Comparison of ENCODE assay signal across 16 cellular contexts in the genomic region with DNA sequence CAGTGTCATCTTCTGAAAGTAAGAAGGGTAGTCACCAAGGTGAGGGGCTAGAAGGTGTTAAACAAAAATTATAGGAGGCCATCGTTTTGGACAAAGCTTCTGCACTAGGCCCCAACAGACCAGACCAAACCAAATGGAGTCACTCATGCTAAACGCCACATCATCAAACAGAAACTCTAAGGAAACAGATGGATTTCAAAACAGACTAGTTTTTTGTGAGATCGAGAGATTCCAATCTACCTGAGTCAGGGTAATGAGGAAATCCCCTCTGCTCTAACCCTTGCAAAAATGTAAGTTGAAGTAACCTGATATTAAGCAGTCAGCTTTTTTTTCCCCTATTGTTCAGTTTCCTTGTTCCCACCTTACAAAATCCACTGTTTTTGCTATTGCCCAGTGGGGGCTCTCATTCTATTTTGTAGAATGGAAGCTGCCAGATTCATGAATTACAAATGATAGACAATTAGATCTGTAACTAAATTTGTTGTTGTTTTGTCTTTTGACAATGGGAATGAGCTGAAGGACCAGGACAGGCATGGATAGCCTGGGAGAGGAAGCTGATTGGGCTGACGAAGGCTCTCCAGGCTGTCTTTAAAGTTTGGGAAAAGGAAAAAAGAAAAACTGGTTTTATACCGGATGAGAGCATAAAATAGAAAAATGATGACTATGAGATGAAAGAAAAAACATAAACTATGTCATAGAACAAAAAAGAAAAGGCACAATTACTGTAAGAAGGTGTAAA.
DNase-seq lines count a peak whose midpoint lies in the region; ATAC-seq, FAIRE-seq and TF ChIP-seq lines count a peak whose summit lies in the region.
"Had no signal": no experiment of that assay in that cellular context is flagged by ENCODE, and none has a peak within 500 bp of the region (broad histone marks: within the 10 kb centered on the region; RNA-seq: fewer than 3 reads in every experiment).

No MANE protein-coding gene starts in this region.

- dilution Hi-C loops in IMR-90 (cut with HindIII; ENCODE audit: low sequenced_read_pairs, unreplicated experiment) = no loop called here
- dilution Hi-C loops in keratinocyte (cut with MboI; ENCODE audit: extremely low pct_ligation_motif_present, low sequenced_read_pairs) = loop anchor here (25.0 kb wide), 1 partner anchor 108 kb away; no protein-coding TSS in a partner anchor

- H2AK9ac ChIP-seq in IMR-90 (replicated peaks; ENCODE audit: low read depth, low read length, poor library complexity) = no peak overlapping the region

- no peak overlapping the region for H3K56ac ChIP-seq in IMR-90 (ENCODE audit: extremely low read depth, insufficient read depth, low read length)

- CTCF ChIA-PET in IMR-90 (lab: Yijun Ruan, JAX) = no interaction called here

- H2BK5ac ChIP-seq in IMR-90 (ENCODE audit: low read depth, low read length, poor library complexity, severe bottlenecking) = peak overlapping the region; percentile 56

- H3K27ac Mint-ChIP-seq in natural killer cell treated with Interleukin-12 subunit alpha and Interleukin-12 subunit beta and Interleukin-15 and Interleukin-18, amount 100 ng/mL, for 72 hours = no peak overlapping the region
- H3K27ac Mint-ChIP-seq: activated naive CD4-positive, alpha-beta T cell treated with anti-CD3 and anti-CD28 coated beads, Interleukin-2, amount 50 U/mL, for 24 hours had no signal

- H4K20me1 ChIP-seq in IMR-90 (ENCODE audit: insufficient read depth, low read length) (no peaks in the 10 kb centered on the region), keratinocyte (ENCODE audit: control insufficient read depth, extremely low read depth, insufficient read depth, low read length) (no peaks in the 10 kb centered on the region)

- H3K27ac ChIP-seq in IMR-90 (ENCODE audit: insufficient read depth, low read length) (no peak overlapping the region), brain microvascular endothelial cell (peak overlapping the region; percentile 76), keratinocyte (ENCODE audit: control insufficient read depth, insufficient read depth, low read length) (peak overlapping the region; percentile 36)
- H3K27ac ChIP-seq: ovary, SK-N-MC had no signal

- no TSS peak for BruUV-seq in IMR-90 (replicated peaks; lab: Mats Ljungman, UMichigan)

- peak overlapping the region; percentile 55; the same call in 1 of the 2 replicates for H2BK20ac ChIP-seq in IMR-90 (ENCODE audit: low read depth, low read length)

- peak overlapping the region; percentile 51; the same call in 1 of the 2 replicates for H4K5ac ChIP-seq in IMR-90 (ENCODE audit: low read depth, low read length)

- no peak overlapping the region for H4K91ac ChIP-seq in IMR-90 (ENCODE audit: insufficient read depth, low read depth, low read length)

- H3K4me2 ChIP-seq in IMR-90 (ENCODE audit: low read depth, low read length) (no peak overlapping the region; the same call in 1 of the 2 replicates), keratinocyte (ENCODE audit: control insufficient read depth, extremely low read depth, insufficient read depth, low read depth, low read length) (no peak overlapping the region)

- H3K4ac ChIP-seq in IMR-90 (ENCODE audit: low read depth, low read length) = peak overlapping the region; percentile 18; the same call in 1 of the 2 replicates

- no peak overlapping the region for H3K4me3 Mint-ChIP-seq in natural killer cell treated with Interleukin-12 subunit alpha and Interleukin-12 subunit beta and Interleukin-15 and Interleukin-18, amount 100 ng/mL, for 72 hours
- H3K4me3 Mint-ChIP-seq: activated naive CD4-positive, alpha-beta T cell treated with anti-CD3 and anti-CD28 coated beads, Interleukin-2, amount 50 U/mL, for 24 hours had no signal

- H3K4me1 ChIP-seq in IMR-90 (ENCODE audit: control insufficient read depth, insufficient read depth, low read length) = peaks cover 4% of the 10 kb centered on the region; the same call in 1 of the 2 replicates
- H3K4me1 ChIP-seq in keratinocyte (ENCODE audit: control insufficient read depth, extremely low read depth, insufficient read depth, low read length) = peaks cover 12% of the 10 kb centered on the region

- H3K9me1 ChIP-seq in IMR-90 (ENCODE audit: insufficient read depth, low read length) = no peaks in the 10 kb centered on the region
- H3K9me1 ChIP-seq in keratinocyte (ENCODE audit: control insufficient read depth, extremely low read depth, insufficient read depth, low read length) = no peaks in the 10 kb centered on the region

- TF ChIP-seq RAD21 in IMR-90 (IDR thresholded peaks at IDR 0.05; ENCODE audit: low read length) = no peak

- TF ChIP-seq POLR2A in IMR-90 (IDR thresholded peaks at IDR 0.05; ENCODE audit: low read depth, low read length) (no peak), erythroblast (IDR thresholded peaks at IDR 0.05; ENCODE audit: low read length) (no peak)

- peak; percentile 77 for DNase-seq in AG10803 (ENCODE audit: low read depth)
- DNase-seq in IMR-90 = peak; percentile 97
- peak; percentile 77 for DNase-seq in brain microvascular endothelial cell
- DNase-seq in keratinocyte (ENCODE audit: low read depth, low spot score) = no peak
- no peak for DNase-seq in natural killer cell treated with Interleukin-12 subunit alpha and Interleukin-12 subunit beta and Interleukin-15 and Interleukin-18, amount 100 ng/mL, for 72 hours (ENCODE audit: low spot score)
- no peak for DNase-seq in activated CD8-positive, alpha-beta memory T cell treated with anti-CD3 and anti-CD28 coated beads for 24 hours
- DNase-seq in SHP77 treated with DMSO at 0.1 percent for 48 hours (lab: John Stamatoyannopoulos, UW) = no peak
- no peak for DNase-seq in erythroblast (lab: John Stamatoyannopoulos, UW)
- DNase-seq: activated CD4-positive, alpha-beta T cell treated with anti-CD3 and anti-CD28 coated beads for 48 hours; C1 segment of cervical spinal cord; effector CD4-positive, alpha-beta T cell; NCI-H510A; ovary; stimulated activated CD4-positive, alpha-beta T cell treated with anti-CD3 and anti-CD28 coated beads, Interleukin-4, amount 100 ng/mL, for 24 hours had no signal

- no peaks in the 10 kb centered on the region for H3K36me3 Mint-ChIP-seq in natural killer cell treated with Interleukin-12 subunit alpha and Interleukin-12 subunit beta and Interleukin-15 and Interleukin-18, amount 100 ng/mL, for 72 hours
- H3K36me3 Mint-ChIP-seq: activated naive CD4-positive, alpha-beta T cell treated with anti-CD3 and anti-CD28 coated beads, Interleukin-2, amount 50 U/mL, for 24 hours had no signal

- no peak overlapping the region for H2AFZ ChIP-seq in IMR-90 (replicated peaks; ENCODE audit: low read length, poor library complexity)
- peak overlapping the region; percentile 1 for H2AFZ ChIP-seq in keratinocyte (ENCODE audit: control insufficient read depth, low read length)

- H4K8ac ChIP-seq in IMR-90 (ENCODE audit: low read depth in 2 of 2, low read length in 2 of 2) = peak overlapping the region; percentile 6 to 61; a peak in 2 of 4 replicates

- TF ChIP-seq CTCF in AG10803 (conservative IDR thresholded peaks at IDR 0.05; ENCODE audit: low read length) (no peak), IMR-90 (conservative IDR thresholded peaks at IDR 0.05; ENCODE audit: low read depth, low read length) (no peak), brain microvascular endothelial cell (IDR thresholded peaks at IDR 0.05; ENCODE audit: low read depth, low read length, missing control alignments) (no peak), keratinocyte (optimal IDR thresholded peaks at IDR 0.05 in 1 of 3, IDR thresholded peaks at IDR 0.05 in 1 of 3, conservative IDR thresholded peaks at IDR 0.05 in 1 of 3; ENCODE audit: extremely low read depth in 1 of 3, insufficient read depth in 2 of 3, low read length in 3 of 3) (no peak)

- H3K14ac ChIP-seq in IMR-90 (replicated peaks; ENCODE audit: low read depth, low read length) = peak overlapping the region; percentile 27; the same call in 1 of the 2 replicates

- no peaks in the 10 kb centered on the region for H3K79me1 ChIP-seq in IMR-90 (ENCODE audit: low read depth in 1 of 2, low read length in 2 of 2)

- POLR2A ChIA-PET in IMR-90 (lab: Charles Lee; ENCODE audit: unreplicated experiment) = no interaction called here

- no peaks in the 10 kb centered on the region for H3K4me1 Mint-ChIP-seq in natural killer cell treated with Interleukin-12 subunit alpha and Interleukin-12 subunit beta and Interleukin-15 and Interleukin-18, amount 100 ng/mL, for 72 hours (ENCODE audit: low read depth in 2 of 2)
- H3K4me1 Mint-ChIP-seq: activated naive CD4-positive, alpha-beta T cell treated with anti-CD3 and anti-CD28 coated beads, Interleukin-2, amount 50 U/mL, for 24 hours had no signal

- intact Hi-C loops in IMR-90 (cut with micrococcal nuclease) = no loop called here

- in situ Hi-C loops in IMR-90 (cut with MboI; ENCODE audit: low sequenced_read_pairs) = no loop called here
- in situ Hi-C loops in brain microvascular endothelial cell (cut with HindIII; ENCODE audit: low pct_ligation_motif_present, low sequenced_read_pairs) = no loop called here

- peak; percentile 86 for FAIRE-seq in keratinocyte (lab: Jason Lieb, UNC)

- H3K27me3 Mint-ChIP-seq in natural killer cell treated with Interleukin-12 subunit alpha and Interleukin-12 subunit beta and Interleukin-15 and Interleukin-18, amount 100 ng/mL, for 72 hours = no peaks in the 10 kb centered on the region

- H3K9ac ChIP-seq in IMR-90 (ENCODE audit: low read depth, low read length) = no peak overlapping the region
- H3K9ac ChIP-seq in keratinocyte (ENCODE audit: control insufficient read depth, extremely low read depth, insufficient read depth, low read length) = no peak overlapping the region

- H3K9me3 ChIP-seq in IMR-90 (ENCODE audit: control insufficient read depth, insufficient read depth, low read length) = no peaks in the 10 kb centered on the region
- H3K9me3 ChIP-seq in keratinocyte (ENCODE audit: control insufficient read depth, low read depth, low read length) = no peaks in the 10 kb centered on the region
- H3K9me3 ChIP-seq: ovary had no signal

- peak; percentile 51 for ATAC-seq in IMR-90 (ENCODE audit: low read depth)
- ATAC-seq in natural killer cell treated with Interleukin-12 subunit alpha and Interleukin-12 subunit beta and Interleukin-15 and Interleukin-18, amount 100 ng/mL, for 72 hours = no peak

- no peaks in the 10 kb centered on the region for H3K79me2 ChIP-seq in keratinocyte (ENCODE audit: control insufficient read depth, insufficient read depth, low read length)

- H2BK15ac ChIP-seq in IMR-90 (ENCODE audit: low read depth, low read length) = peak overlapping the region; percentile 68; the same call in 1 of the 3 replicates

- H2BK120ac ChIP-seq in IMR-90 (ENCODE audit: low read depth, low read length) = peak overlapping the region; percentile 50

- H2AK5ac ChIP-seq in IMR-90 (ENCODE audit: low read depth, low read length) = no peak overlapping the region

- H3K36me3 ChIP-seq in IMR-90 (ENCODE audit: control insufficient read depth, insufficient read depth, low read length) (no peaks in the 10 kb centered on the region), brain microvascular endothelial cell (replicated peaks) (no peaks in the 10 kb centered on the region), keratinocyte (ENCODE audit: control insufficient read depth in 2 of 2, extremely low read depth in 1 of 2, insufficient read depth in 2 of 2, low read length in 2 of 2) (no peaks in the 10 kb centered on the region)
- H3K36me3 ChIP-seq: ovary had no signal

- peaks cover 8% of the 10 kb centered on the region for H3K9me3 Mint-ChIP-seq in natural killer cell treated with Interleukin-12 subunit alpha and Interleukin-12 subunit beta and Interleukin-15 and Interleukin-18, amount 100 ng/mL, for 72 hours

- H3K4me3 ChIP-seq in AG10803 (ENCODE audit: low read length) (no peak overlapping the region), IMR-90 (ENCODE audit: insufficient read depth, low read depth, low read length) (no peak overlapping the region), brain microvascular endothelial cell (ENCODE audit: low read depth, low read length) (no peak overlapping the region), keratinocyte (ENCODE audit: control insufficient read depth in 2 of 3, extremely low read depth in 1 of 3, insufficient read depth in 2 of 3, low read depth in 1 of 3, low read length in 3 of 3) (no peak overlapping the region)
- H3K4me3 ChIP-seq: ovary, SK-N-MC had no signal

- H3K27me3 ChIP-seq in IMR-90 (ENCODE audit: control insufficient read depth, insufficient read depth, low read length) (no peaks in the 10 kb centered on the region), brain microvascular endothelial cell (replicated peaks) (no peaks in the 10 kb centered on the region), keratinocyte (ENCODE audit: control insufficient read depth, extremely low read depth, insufficient read depth, low read length) (no peaks in the 10 kb centered on the region)
- H3K27me3 ChIP-seq: ovary had no signal

- no CpG with 5 or more reads among the region's 5 CpGs for WGBS in IMR-90 (ENCODE audit: extremely low coverage in 2 of 2, insufficient read length in 1 of 2), 2 experiments

- H3K18ac ChIP-seq in IMR-90 (ENCODE audit: low read depth, low read length) = peak overlapping the region; percentile 89; the same call in 1 of the 2 replicates

- peak overlapping the region; percentile 20; the same call in 1 of the 2 replicates for H3K23ac ChIP-seq in IMR-90 (ENCODE audit: low read depth, low read length)

Comparison
In these comparisons a context has a peak if more than half of its experiments do, and no peak if none do; other contexts are left out.
1. DNase-seq: peak in AG10803 (single experiment), IMR-90 (single experiment) and brain microvascular endothelial cell (single experiment); none in keratinocyte (single experiment), natural killer cell treated with Interleukin-12 subunit alpha and Interleukin-12 subunit beta and Interleukin-15 and Interleukin-18, amount 100 ng/mL, for 72 hours (single experiment), activated CD8-positive, alpha-beta memory T cell treated with anti-CD3 and anti-CD28 coated beads for 24 hours (single experiment), SHP77 treated with DMSO at 0.1 percent for 48 hours (single experiment) and erythroblast (0 of 2).